In genomic region chr13:32381539-32381938, GRCh38 we compare ENCODE assay signal across 8 cellular contexts. TPM values are rescaled to one million over a fixed set of nuclear protein-coding genes. Genes with fewer than 3 reads are reported as not detected.
DNase-seq lines count a peak whose midpoint lies in the region; ATAC-seq lines count a peak whose summit lies in the region.

No MANE protein-coding gene starts in this region.

- ATAC-seq in GM21367 (IDR thresholded peaks at IDR 0.05; ENCODE audit: unreplicated experiment) (no peak), GM18909 (IDR thresholded peaks at IDR 0.05; ENCODE audit: poor library complexity, unreplicated experiment) (no peak), GM18858 (IDR thresholded peaks at IDR 0.05; ENCODE audit: unreplicated experiment) (no peak)

- peak; percentile 15 for DNase-seq in NCI-H1092 treated with DMSO at 0.1 percent for 48 hours (lab: John Stamatoyannopoulos, UW)
- DNase-seq in NCI-H1092 (lab: John Stamatoyannopoulos, UW): no peak
- peak; percentile 15 for DNase-seq in MV-4-11 (lab: John Stamatoyannopoulos, UW)
- DNase-seq in dermis blood vessel endothelial cell: peak; percentile 12
- peak; percentile 26 to 33 for DNase-seq in lung microvascular endothelial cell (ENCODE audit: low read depth in 2 of 2)

RNA-seq across cellular contexts. Expression of gene N4BP2L1, which starts 46.4 kb away (rescaled TPM):
- total RNA-seq in dermis blood vessel endothelial cell (6.1 and 13.8 TPM in 2 replicates), lung microvascular endothelial cell (2.2 and 7.3 TPM in 2 replicates)
